Comparison of ENCODE assay signal across 13 cellular contexts in the genomic region with DNA sequence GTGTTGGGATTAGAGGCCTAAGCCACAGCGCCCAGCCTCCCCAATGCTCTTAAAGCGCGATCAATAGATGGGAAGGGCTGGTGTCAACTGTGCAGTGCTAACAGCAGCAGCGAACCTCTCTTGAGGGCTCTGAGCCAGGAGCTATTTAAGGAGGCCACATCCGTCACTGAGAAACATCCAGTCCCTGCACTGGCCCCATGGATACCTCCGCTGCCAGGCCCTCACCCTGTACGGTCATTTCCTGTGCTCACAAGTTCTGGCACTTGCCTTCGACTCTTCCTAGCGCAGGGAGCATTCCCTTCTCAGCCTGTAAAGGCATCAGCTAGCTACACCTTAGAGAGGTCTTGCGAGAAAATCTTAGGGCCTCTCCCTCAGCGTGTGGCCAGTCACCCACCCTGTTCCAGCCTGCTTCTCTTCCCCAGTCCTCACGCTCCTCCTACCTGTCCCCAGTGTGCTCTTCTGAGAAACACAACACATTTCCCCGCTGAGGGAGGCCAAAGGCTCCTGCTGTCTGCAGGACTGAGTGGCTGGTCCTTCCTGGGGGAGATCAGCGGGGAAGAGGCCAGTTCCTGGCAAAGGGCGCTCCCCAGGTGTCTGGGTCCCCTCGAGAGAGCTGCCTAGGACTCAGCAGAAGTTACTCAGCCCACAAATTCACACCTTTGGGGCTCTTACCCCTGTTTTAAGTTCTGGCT. TPM values are rescaled to one million over a fixed set of nuclear protein-coding genes. Genes with fewer than 3 reads are reported as not detected.
DNase-seq lines count a peak whose midpoint lies in the region; ATAC-seq and TF ChIP-seq lines count a peak whose summit lies in the region.
"Had no signal": no experiment of that assay in that cellular context is flagged by ENCODE, and none has a peak within 500 bp of the region (broad histone marks: within the 10 kb centered on the region; RNA-seq: fewer than 3 reads in every experiment).

No MANE protein-coding gene starts in this region.

- no peaks in the 10 kb centered on the region for H3K9me3 ChIP-seq in upper lobe of right lung

- ATAC-seq in Right ventricle myocardium inferior (peak; percentile 92), upper lobe of right lung (peak; percentile 73)
- ATAC-seq: activated CD8-positive, alpha-beta T cell treated with anti-CD3 and anti-CD28 coated beads, Interleukin-2, amount 10 ng/mL, durations not matched to agents 7 days and 5 days; stimulated activated memory B cell treated with anti-CD40 and anti-IgM and Interleukin-4, amounts not matched to agents 10 μg/mL and 1 μg/mL and 100 μg/mL, for 72 hours had no signal

- no peaks in the 10 kb centered on the region for H3K27me3 ChIP-seq in upper lobe of right lung

- no peak overlapping the region for H3K4me3 ChIP-seq in astrocyte of the spinal cord (ENCODE audit: low read depth, low read length)
- H3K4me3 ChIP-seq in upper lobe of right lung, result no peak overlapping the region

- in situ Hi-C loops in astrocyte of the spinal cord (cut with HindIII; ENCODE audit: low sequenced_read_pairs), result no loop called here

- no peaks in the 10 kb centered on the region for H3K4me1 ChIP-seq in upper lobe of right lung

- intact Hi-C loops in Right ventricle myocardium inferior (cut with DNase I) (loop anchor here (5.0 kb wide), 1 partner anchor 96 kb away; no protein-coding TSS in a partner anchor), upper lobe of right lung (cut with DNase I) (no loop called here)

- DNase-seq in astrocyte of the spinal cord (ENCODE audit: low read depth, low spot score) (peak; percentile 53), Right ventricle myocardium inferior (ENCODE audit: missing footprints) (peak; percentile 73), mucosa of gallbladder (ENCODE audit: low spot score) (peak; percentile 51), upper lobe of right lung (no peak), mesenteric fat pad (ENCODE audit: low spot score) (no peak), NCI-H524 (lab: John Stamatoyannopoulos, UW) (no peak), DMS53 (lab: John Stamatoyannopoulos, UW) (no peak)
- DNase-seq in activated CD4-positive, alpha-beta T cell treated with anti-CD3 and anti-CD28 coated beads for 4 hours, result no peak
- DNase-seq: activated CD8-positive, alpha-beta T cell treated with anti-CD3 and anti-CD28 coated beads, Interleukin-2, amount 10 ng/mL, durations not matched to agents 7 days and 5 days; CD8-positive, alpha-beta memory T cell; effector memory CD4-positive, alpha-beta T cell; NCI-H1694 treated with DMSO at 0.1 percent for 48 hours had no signal

- peaks cover 62% of the 10 kb centered on the region for H3K36me3 ChIP-seq in upper lobe of right lung

- TF ChIP-seq CTCF in astrocyte of the spinal cord (IDR thresholded peaks at IDR 0.05; ENCODE audit: low read depth, low read length), result no peak
- no peak for TF ChIP-seq CTCF in upper lobe of right lung (IDR thresholded peaks at IDR 0.05)

- H3K27ac ChIP-seq in upper lobe of right lung, result peak overlapping the region; percentile 74

RNA-seq across cellular contexts. Expression of a gene that starts 28.6 kb away (rescaled TPM):
- total RNA-seq in Right ventricle myocardium inferior (45.1 TPM), mucosa of gallbladder (70.9 TPM), upper lobe of right lung (55.0 TPM), mesenteric fat pad (52.1 TPM)

RNA-seq across cellular contexts. Expression of a gene that starts 28.8 kb away (rescaled TPM):
- total RNA-seq in Right ventricle myocardium inferior, result 8.0 TPM
- 38.9 TPM for total RNA-seq in mucosa of gallbladder
- 23.8 TPM for total RNA-seq in upper lobe of right lung
- total RNA-seq in mesenteric fat pad, result 20.5 TPM

Comparison
In these comparisons a context has a peak if more than half of its experiments do, and no peak if none do; other contexts are left out.
1. DNase-seq: peak in astrocyte of the spinal cord (single experiment), Right ventricle myocardium inferior (single experiment) and mucosa of gallbladder (single experiment); none in upper lobe of right lung (single experiment), mesenteric fat pad (single experiment), NCI-H524 (0 of 2), DMS53 (single experiment) and activated CD4-positive, alpha-beta T cell treated with anti-CD3 and anti-CD28 coated beads for 4 hours (0 of 2).